ENCODE assay signal across 17 cellular contexts in the genomic region with DNA sequence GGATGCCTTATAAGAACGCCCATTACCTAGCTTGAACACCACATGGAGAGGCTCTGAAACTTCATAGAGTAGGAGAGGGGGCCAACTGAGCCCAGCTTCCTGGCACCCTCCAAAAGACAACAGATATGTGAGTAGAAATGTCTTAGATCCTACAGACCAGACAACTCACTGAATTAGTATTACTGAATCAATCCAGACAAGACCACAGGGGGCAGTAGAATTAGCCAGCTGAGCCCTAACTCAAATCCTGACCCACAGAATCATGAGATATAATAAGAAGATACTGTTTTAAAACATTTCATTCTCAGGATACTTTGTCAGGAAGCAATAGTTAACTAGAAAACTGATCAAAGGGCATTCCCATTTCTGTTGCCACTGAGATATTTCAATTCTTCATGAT. TPM values are rescaled to one million over a fixed set of nuclear protein-coding genes. Genes with fewer than 3 reads are reported as not detected.
A peak's percentile ranks its signal among the peaks of the same experiment; 100 is the strongest.
DNase-seq lines count a peak whose midpoint lies in the region; ATAC-seq and TF ChIP-seq lines count a peak whose summit lies in the region.
"Had no signal": no experiment of that assay in that cellular context is flagged by ENCODE, and none has a peak within 500 bp of the region (broad histone marks: within the 10 kb centered on the region; RNA-seq: fewer than 3 reads in every experiment).

No MANE protein-coding gene starts in this region.

- peaks cover 8% of the 10 kb centered on the region for H3K27me3 Mint-ChIP-seq in activated T-helper 17 cell treated with anti-CD3 and anti-CD28 coated beads, Interleukin-2, amount 50 U/mL, for 72 hours
- peaks cover 4% of the 10 kb centered on the region for H3K27me3 Mint-ChIP-seq in activated T-cell treated with anti-CD3 and anti-CD28 coated beads, Interleukin-2, amount 50 U/mL, for 24 hours

- CTCF ChIA-PET in IMR-90 (lab: Yijun Ruan, JAX), result interaction anchor here (1.0 kb wide), 1 partner anchor 21 kb away, joined by 3 read pairs; no protein-coding TSS in a partner anchor

- dilution Hi-C loops in IMR-90 (cut with HindIII; ENCODE audit: low sequenced_read_pairs, unreplicated experiment), result no loop called here

- H3K4me3 ChIP-seq in IMR-90 (ENCODE audit: insufficient read depth, low read depth, low read length), result no peak overlapping the region
- H3K4me3 ChIP-seq in brain microvascular endothelial cell (ENCODE audit: low read depth, low read length), result no peak overlapping the region
- H3K4me3 ChIP-seq: left lung, thoracic aorta had no signal

- TF ChIP-seq RAD21 in IMR-90 (IDR thresholded peaks at IDR 0.05; ENCODE audit: low read length), result 0 out of 2 replicates have a peak, but pooled peaks have one; percentile 7

- intact Hi-C loops in IMR-90 (cut with micrococcal nuclease), result no loop called here

- H3K79me1 ChIP-seq in IMR-90 (ENCODE audit: low read depth in 1 of 2, low read length in 2 of 2), result no peaks in the 10 kb centered on the region

- H3K36me3 Mint-ChIP-seq in activated T-helper 17 cell treated with anti-CD3 and anti-CD28 coated beads, Interleukin-2, amount 50 U/mL, for 72 hours (ENCODE audit: low read depth), result no peaks in the 10 kb centered on the region
- H3K36me3 Mint-ChIP-seq in activated T-cell treated with anti-CD3 and anti-CD28 coated beads, Interleukin-2, amount 50 U/mL, for 24 hours (ENCODE audit: low read depth), result no peaks in the 10 kb centered on the region
- H3K36me3 Mint-ChIP-seq: activated naive CD4-positive, alpha-beta T cell treated with anti-CD3 and anti-CD28 coated beads, Interleukin-2, amount 50 U/mL, for 24 hours; CD8-positive, alpha-beta T cell had no signal

- H3K27ac Mint-ChIP-seq in activated T-helper 17 cell treated with anti-CD3 and anti-CD28 coated beads, Interleukin-2, amount 50 U/mL, for 72 hours, result no peak overlapping the region
- H3K27ac Mint-ChIP-seq in activated T-cell treated with anti-CD3 and anti-CD28 coated beads, Interleukin-2, amount 50 U/mL, for 24 hours, result no peak overlapping the region
- H3K27ac Mint-ChIP-seq: activated naive CD4-positive, alpha-beta T cell treated with anti-CD3 and anti-CD28 coated beads, Interleukin-2, amount 50 U/mL, for 24 hours; CD8-positive, alpha-beta T cell had no signal

- no peaks in the 10 kb centered on the region for H4K20me1 ChIP-seq in IMR-90 (ENCODE audit: insufficient read depth, low read length)

- no peak overlapping the region for H3K23ac ChIP-seq in IMR-90 (ENCODE audit: low read depth, low read length)

- H2BK15ac ChIP-seq in IMR-90 (ENCODE audit: low read depth, low read length), result no peak overlapping the region

- no peak overlapping the region for H4K8ac ChIP-seq in IMR-90 (ENCODE audit: low read depth in 2 of 2, low read length in 2 of 2)

- H3K4me3 Mint-ChIP-seq in activated T-helper 17 cell treated with anti-CD3 and anti-CD28 coated beads, Interleukin-2, amount 50 U/mL, for 72 hours, result no peak overlapping the region
- no peak overlapping the region for H3K4me3 Mint-ChIP-seq in activated T-cell treated with anti-CD3 and anti-CD28 coated beads, Interleukin-2, amount 50 U/mL, for 24 hours
- H3K4me3 Mint-ChIP-seq: activated naive CD4-positive, alpha-beta T cell treated with anti-CD3 and anti-CD28 coated beads, Interleukin-2, amount 50 U/mL, for 24 hours; CD8-positive, alpha-beta T cell had no signal

- H3K9ac ChIP-seq in IMR-90 (ENCODE audit: low read depth, low read length), result no peak overlapping the region

- H3K27me3 ChIP-seq in IMR-90 (ENCODE audit: control insufficient read depth, insufficient read depth, low read length) (peaks cover 1% of the 10 kb centered on the region; the same call in 1 of the 2 replicates), brain microvascular endothelial cell (replicated peaks) (no peaks in the 10 kb centered on the region)
- H3K27me3 ChIP-seq: left lung had no signal

- no peak for ATAC-seq in IMR-90 (ENCODE audit: low read depth)
- no peak for ATAC-seq in activated T-helper 17 cell treated with anti-CD3 and anti-CD28 coated beads, Interleukin-2, amount 50 U/mL, for 72 hours (replicated peaks)
- ATAC-seq: CD8-positive, alpha-beta T cell; left lung had no signal

- no peak overlapping the region for H3K4ac ChIP-seq in IMR-90 (ENCODE audit: low read depth, low read length)

- no peak overlapping the region for H3K14ac ChIP-seq in IMR-90 (replicated peaks; ENCODE audit: low read depth, low read length)

- no peak overlapping the region for H2AFZ ChIP-seq in IMR-90 (replicated peaks; ENCODE audit: low read length, poor library complexity)

- no peak overlapping the region for H4K5ac ChIP-seq in IMR-90 (ENCODE audit: low read depth, low read length)

- H3K9me3 ChIP-seq in IMR-90 (ENCODE audit: control insufficient read depth, insufficient read depth, low read length), result 0 out of 2 replicates have a peak, but pooled peaks cover 4% of the 10 kb centered on the region

- H3K4me1 ChIP-seq in IMR-90 (ENCODE audit: control insufficient read depth, insufficient read depth, low read length), result no peaks in the 10 kb centered on the region
- H3K4me1 ChIP-seq: left lung had no signal

- no peaks in the 10 kb centered on the region for H3K9me3 Mint-ChIP-seq in activated T-helper 17 cell treated with anti-CD3 and anti-CD28 coated beads, Interleukin-2, amount 50 U/mL, for 72 hours
- no peaks in the 10 kb centered on the region for H3K9me3 Mint-ChIP-seq in activated T-cell treated with anti-CD3 and anti-CD28 coated beads, Interleukin-2, amount 50 U/mL, for 24 hours

- no peak for TF ChIP-seq POLR2A in IMR-90 (IDR thresholded peaks at IDR 0.05; ENCODE audit: low read depth, low read length)

- TF ChIP-seq CTCF in C4-2B (conservative IDR thresholded peaks at IDR 0.05), result peak; percentile 17
- TF ChIP-seq CTCF in IMR-90 (conservative IDR thresholded peaks at IDR 0.05; ENCODE audit: low read depth, low read length), result 0 out of 2 replicates have a peak, but pooled peaks have one; percentile 24
- peak; percentile 51 for TF ChIP-seq CTCF in brain microvascular endothelial cell (IDR thresholded peaks at IDR 0.05; ENCODE audit: low read depth, low read length, missing control alignments)

- WGBS in IMR-90 (ENCODE audit: extremely low coverage in 2 of 2, insufficient read length in 1 of 2), 2 experiments, result no CpG with 5 or more reads among the region's 1 CpG

- no peak overlapping the region for H2BK20ac ChIP-seq in IMR-90 (ENCODE audit: low read depth, low read length)

- H2BK5ac ChIP-seq in IMR-90 (ENCODE audit: low read depth, low read length, poor library complexity, severe bottlenecking), result no peak overlapping the region

- H3K18ac ChIP-seq in IMR-90 (ENCODE audit: low read depth, low read length), result no peak overlapping the region

- no TSS peak for BruUV-seq in IMR-90 (replicated peaks; lab: Mats Ljungman, UMichigan)

- H3K4me2 ChIP-seq in IMR-90 (ENCODE audit: low read depth, low read length), result no peak overlapping the region

- no peak overlapping the region for H2BK120ac ChIP-seq in IMR-90 (ENCODE audit: low read depth, low read length)

- H3K4me1 Mint-ChIP-seq in activated T-helper 17 cell treated with anti-CD3 and anti-CD28 coated beads, Interleukin-2, amount 50 U/mL, for 72 hours, result no peaks in the 10 kb centered on the region
- H3K4me1 Mint-ChIP-seq in activated T-cell treated with anti-CD3 and anti-CD28 coated beads, Interleukin-2, amount 50 U/mL, for 24 hours (ENCODE audit: low read depth), result no peaks in the 10 kb centered on the region
- H3K4me1 Mint-ChIP-seq: activated naive CD4-positive, alpha-beta T cell treated with anti-CD3 and anti-CD28 coated beads, Interleukin-2, amount 50 U/mL, for 24 hours had no signal

- H3K36me3 ChIP-seq in IMR-90 (ENCODE audit: control insufficient read depth, insufficient read depth, low read length), result no peaks in the 10 kb centered on the region
- H3K36me3 ChIP-seq in brain microvascular endothelial cell (replicated peaks), result no peaks in the 10 kb centered on the region
- H3K36me3 ChIP-seq: left lung, thoracic aorta had no signal

- POLR2A ChIA-PET in IMR-90 (lab: Charles Lee; ENCODE audit: unreplicated experiment), result no interaction called here

- no peak overlapping the region for H4K91ac ChIP-seq in IMR-90 (ENCODE audit: insufficient read depth, low read depth, low read length)

- H2AK5ac ChIP-seq in IMR-90 (ENCODE audit: low read depth, low read length), result no peak overlapping the region

- no peak overlapping the region for H3K27ac ChIP-seq in C4-2B
- no peak overlapping the region for H3K27ac ChIP-seq in IMR-90 (ENCODE audit: insufficient read depth, low read length)
- no peak overlapping the region for H3K27ac ChIP-seq in brain microvascular endothelial cell
- H3K27ac ChIP-seq: left lung, thoracic aorta had no signal

- no peak overlapping the region for H2AK9ac ChIP-seq in IMR-90 (replicated peaks; ENCODE audit: low read depth, low read length, poor library complexity)

- in situ Hi-C loops in IMR-90 (cut with MboI; ENCODE audit: low sequenced_read_pairs), result no loop called here
- in situ Hi-C loops in brain microvascular endothelial cell (cut with HindIII; ENCODE audit: low pct_ligation_motif_present, low sequenced_read_pairs), result no loop called here

- no peak for DNase-seq in IMR-90
- peak; percentile 4 for DNase-seq in brain microvascular endothelial cell
- peak; percentile 17 for DNase-seq in iris pigment epithelial cell (ENCODE audit: low read depth)
- no peak for DNase-seq in DMS79 (lab: John Stamatoyannopoulos, UW)
- no peak for DNase-seq in activated T-cell treated with anti-CD3 and anti-CD28 coated beads, Interleukin-2, amount 50 U/mL, for 24 hours
- DNase-seq: activated CD4-positive, alpha-beta T cell treated with anti-CD3 and anti-CD28 coated beads for 1 hour; activated CD8-positive, alpha-beta memory T cell treated with anti-CD3 and anti-CD28 coated beads, Interleukin-2, amount 50 U/mL, for 4 hours; caudate nucleus; CD8-positive, alpha-beta T cell; left lung; NCI-H1105; NCI-H345 had no signal

- no peaks in the 10 kb centered on the region for H3K9me1 ChIP-seq in IMR-90 (ENCODE audit: insufficient read depth, low read length)

- H3K56ac ChIP-seq in IMR-90 (ENCODE audit: extremely low read depth, insufficient read depth, low read length), result no peak overlapping the region

TF ChIP-seq in IMR-90, 13 proteins besides CTCF, POLR2A, EP300 and RAD21 (continues in another document):
- no peak for TF ChIP-seq MAFK (IDR thresholded peaks at IDR 0.05; ENCODE audit: low read depth, low read length)

RNA-seq across cellular contexts. Expression of gene C1orf21, which starts 45.8 kb away (rescaled TPM):
- 9.9 and 15.8 TPM in 2 replicates for total RNA-seq in IMR-90 (2012; rRNA removed)
- 5.9 and 6.4 TPM in 2 replicates for polyA plus RNA-seq in IMR-90 (2012; rRNA removed)
- polyA plus RNA-seq in IMR-90 (2012; cell fraction: cytosol; rRNA removed), result 0.59 and 0.69 TPM in 2 replicates
- 0.55 and 3.0 TPM in 2 replicates for polyA plus RNA-seq in IMR-90 (2012; cell fraction: nucleus; rRNA removed; ENCODE audit: low replicate concordance)
- 1 to 10 TPM in 1 of 2 donors, under 1 TPM in 1; 0.95 to 2.8 TPM for total RNA-seq in activated T-helper 17 cell treated with anti-CD3 and anti-CD28 coated beads, Interleukin-2, amount 50 U/mL, for 72 hours
- total RNA-seq: OCI-LY7 had no signal

Comparison
In these comparisons a context has a peak if more than half of its experiments do, and no peak if none do; other contexts are left out.
1. DNase-seq: peak in brain microvascular endothelial cell (single experiment) and iris pigment epithelial cell (single experiment); none in IMR-90 (single experiment), DMS79 (single experiment) and activated T-cell treated with anti-CD3 and anti-CD28 coated beads, Interleukin-2, amount 50 U/mL, for 24 hours (single experiment).
2. Peak in every context shown above with its lines, with median percentiles within 50 percentile points of each other: CTCF ChIP-seq.